In genomic region chr11:13964771-13965074, GRCh38 we compare ENCODE assay signal across 8 cellular contexts. TPM values are rescaled to one million over a fixed set of nuclear protein-coding genes. Genes with fewer than 3 reads are reported as not detected.
DNase-seq lines count a peak whose midpoint lies in the region; ATAC-seq and TF ChIP-seq lines count a peak whose summit lies in the region.
"Had no signal": no experiment of that assay in that cellular context is flagged by ENCODE, and none has a peak within 500 bp of the region (broad histone marks: within the 10 kb centered on the region; RNA-seq: fewer than 3 reads in every experiment).

No MANE protein-coding gene starts in this region.

- H3K4me1 ChIP-seq in HCT116 (ENCODE audit: control insufficient read depth in 1 of 2, insufficient read depth in 2 of 2, low read length in 2 of 2) (peaks cover 0 to 11% of the 10 kb centered on the region in 2 experiments; a peak in 2 of 4 replicates), spleen (peaks cover 4 to 31% (median 27%) of the 10 kb centered on the region in 6 donors)

- POLR2A ChIA-PET in HCT116 (lab: Charles Lee), result no interaction called here

- H4K20me1 ChIP-seq in HCT116 (ENCODE audit: insufficient read depth), result no peaks in the 10 kb centered on the region

- peak overlapping the region; percentile 56 for H3K4me2 ChIP-seq in HCT116 (ENCODE audit: low read length)
- H3K4me2 ChIP-seq: KMS-11 had no signal

- intact Hi-C loops in HCT116 (cut with micrococcal nuclease), result no loop called here
- intact Hi-C loops in spleen (cut with DNase I; ENCODE audit: low total_unique reads), result no loop called here

- peak overlapping the region; percentile 54 to 83 (median 80) for H3K4me3 Mint-ChIP-seq in brain

- H3K27ac Mint-ChIP-seq in brain, result peak overlapping the region in 1 of 5 experiments; percentile 91

- no peaks in the 10 kb centered on the region for H3K36me3 Mint-ChIP-seq in brain

- H3K9me3 Mint-ChIP-seq in brain, result peaks cover 0 to 6% (median 0%) of the 10 kb centered on the region in 5 experiments

- H3K27ac ChIP-seq in HCT116 (ENCODE audit: low read depth, low read length) (no peak overlapping the region), layer of hippocampus (ENCODE audit: low read depth, low read length) (peak overlapping the region; percentile 10), spleen (no peak overlapping the region)
- H3K27ac ChIP-seq: KMS-11 had no signal

- H3K9me3 ChIP-seq in HCT116 (ENCODE audit: control insufficient read depth in 1 of 2, insufficient read depth in 1 of 2, low read depth in 1 of 2, low read length in 2 of 2) (no peaks in the 10 kb centered on the region), spleen (no peaks in the 10 kb centered on the region)

- no peak for ATAC-seq in HCT116
- ATAC-seq in HG02763 (IDR thresholded peaks at IDR 0.05; ENCODE audit: unreplicated experiment), result no peak

- H3K27me3 ChIP-seq in HCT116 (ENCODE audit: insufficient read depth, low read length) (peaks cover 12% of the 10 kb centered on the region; the same call in 1 of the 2 replicates), layer of hippocampus (ENCODE audit: control insufficient read depth, insufficient read depth, low read length) (peaks cover 8% of the 10 kb centered on the region), spleen (replicated peaks in 1 of 7) (peaks cover 5 to 93% (median 53%) of the 10 kb centered on the region in 7 donors)

- H3K27me3 Mint-ChIP-seq in brain, result peaks cover 94% of the 10 kb centered on the region

- H3K4me3 ChIP-seq in HCT116 (replicated peaks in 1 of 2; ENCODE audit: low read depth in 1 of 2, low read length in 2 of 2) (peak overlapping the region; percentile 4 to 25; a peak in 1 of 4 replicates), spleen (peak overlapping the region in 5 of 8 donors; percentile 37 to 67 (median 40))

- no TSS peak for BruUV-seq in HCT116 (replicated peaks; lab: Mats Ljungman, UMichigan)

- peaks cover 32% of the 10 kb centered on the region for H3K4me1 Mint-ChIP-seq in brain

- H3K9ac ChIP-seq in HCT116 (ENCODE audit: low read length), result no peak overlapping the region
- H3K9ac ChIP-seq: KMS-11 had no signal

- no peaks in the 10 kb centered on the region for H3K79me2 ChIP-seq in HCT116 (ENCODE audit: insufficient read depth, low read length)

- peak overlapping the region; percentile 78 for H2AFZ ChIP-seq in HCT116 (ENCODE audit: low read depth, low read length, poor library complexity, severe bottlenecking)

- TF ChIP-seq POLR2A in HCT116 (IDR thresholded peaks at IDR 0.05; ENCODE audit: borderline replicate concordance, extremely low read depth, insufficient read depth, insufficient read length), result no peak
- TF ChIP-seq POLR2A in spleen (IDR thresholded peaks at IDR 0.05), result no peak

- TF ChIP-seq CTCF in HCT116 (IDR thresholded peaks at IDR 0.05 in 2 of 3, conservative IDR thresholded peaks at IDR 0.05 in 1 of 3; ENCODE audit: borderline replicate concordance in 1 of 3, insufficient read depth in 1 of 3, low read depth in 2 of 3, low read length in 2 of 3) (no peak), brain (conservative IDR thresholded peaks at IDR 0.05) (peak in 1 of 2 experiments; percentile 26), spleen (IDR thresholded peaks at IDR 0.05 in 8 of 11, conservative IDR thresholded peaks at IDR 0.05 in 3 of 11) (no peak)

- DNase-seq in HCT116 (ENCODE audit: low read depth, low spot score) (no peak), spleen (no peak), DMS79 (lab: John Stamatoyannopoulos, UW) (no peak)
- DNase-seq in activated CD4-positive, alpha-beta T cell treated with anti-CD3 and anti-CD28 coated beads, Interleukin-2, amount 50 U/mL, for 48 hours, result no peak

- TF ChIP-seq RAD21 in HCT116 (IDR thresholded peaks at IDR 0.05; ENCODE audit: low read depth), result no peak; the same call in 1 of the 2 replicates

- RAD21 ChIA-PET in HCT116 (lab: Charles Lee; ENCODE audit: low non-redundant PET in 1 of 2, low total read pairs in 2 of 2, uncharacterized antibody in 2 of 2, unreplicated experiment in 2 of 2), result interaction anchor here in 1 of 2 experiments (0.7 kb wide), 1 partner anchor 192 kb away, joined by 3 read pairs; no protein-coding TSS in a partner anchor

- CTCF ChIA-PET in HCT116 (lab: Charles Lee), result no interaction called here

- no peaks in the 10 kb centered on the region for H3K9me2 ChIP-seq in HCT116 (ENCODE audit: insufficient read depth)

- WGBS in spleen, 5 donors, result 30 to 44% (median 32%) methylated on average over 5 to 7 of the region's 7 CpGs

- H3K36me3 ChIP-seq in HCT116 (ENCODE audit: control insufficient read depth in 1 of 2, insufficient read depth in 2 of 2, low read length in 2 of 2) (no peaks in the 10 kb centered on the region), spleen (no peaks in the 10 kb centered on the region)

TF ChIP-seq in HCT116, 20 proteins besides CTCF, POLR2A, EP300 and RAD21:
- TF ChIP-seq REST (IDR thresholded peaks at IDR 0.05; ENCODE audit: low read depth) (no peak), EZH2 (IDR thresholded peaks at IDR 0.05) (no peak), EZH2phosphoT487 (IDR thresholded peaks at IDR 0.05; ENCODE audit: borderline replicate concordance) (no peak)

RNA-seq across cellular contexts. Expression of gene SPON1, which starts 2.2 kb away (rescaled TPM):
- total RNA-seq in HCT116 (2021; ENCODE audit: unreplicated experiment) (0.17 TPM), spleen (10 to 100 TPM in 5 of 7 donors, 1 to 10 TPM in 2; 5.5 to 99.2 (median 10.9) TPM)
- polyA plus RNA-seq in HCT116 (2012), result 0.21 and 0.31 TPM in 2 replicates
- polyA plus RNA-seq in brain (ENCODE audit: insufficient read depth, low read depth, low replicate concordance) (12.3 TPM), spleen (1 to 10 TPM in 2 of 3 donors, under 1 TPM in 1; 0.72 to 3.4 (median 2.4) TPM)
